30 cellular contexts compared by ENCODE assay signal in genomic region chr12:106157802-106158201, GRCh38. TPM values are rescaled to one million over a fixed set of nuclear protein-coding genes. Genes with fewer than 3 reads are reported as not detected.
"Had no signal": no experiment of that assay in that cellular context is flagged by ENCODE, and none has a peak within 500 bp of the region (broad histone marks: within the 10 kb centered on the region; RNA-seq: fewer than 3 reads in every experiment).

No MANE protein-coding gene starts in this region.

- H3K27ac Mint-ChIP-seq: naive thymus-derived CD4-positive, alpha-beta T cell; natural killer cell; progenitor cell of endocrine pancreas; stimulated activated effector memory CD8-positive, alpha-beta T cell treated with anti-CD3 and anti-CD28 coated beads, Interleukin-12 subunit alpha, Interleukin-12 subunit beta, amount 100 ng/mL, for 72 hours; stimulated activated naive CD8-positive, alpha-beta T cell treated with anti-CD3 and anti-CD28 coated beads, Interleukin-15, amount 100 ng/mL, for 72 hours; type B pancreatic cell had no signal

- H3K4me1 Mint-ChIP-seq: naive thymus-derived CD4-positive, alpha-beta T cell; natural killer cell; neural crest cell; stimulated activated effector memory CD8-positive, alpha-beta T cell treated with anti-CD3 and anti-CD28 coated beads, Interleukin-12 subunit alpha, Interleukin-12 subunit beta, amount 100 ng/mL, for 72 hours; stimulated activated naive CD8-positive, alpha-beta T cell treated with anti-CD3 and anti-CD28 coated beads, Interleukin-15, amount 100 ng/mL, for 72 hours had no signal

- H3K4me1 ChIP-seq: parathyroid adenoma, right lobe of liver, sigmoid colon, suprapubic skin, testis, tibial artery, transverse colon, upper lobe of right lung, uterus had no signal

- ATAC-seq: naive thymus-derived CD4-positive, alpha-beta T cell; natural killer cell; psoas muscle; right cardiac atrium; right lobe of liver; stimulated activated effector memory CD8-positive, alpha-beta T cell treated with anti-CD3 and anti-CD28 coated beads, Interleukin-12 subunit alpha, Interleukin-12 subunit beta, amount 100 ng/mL, for 72 hours; stimulated activated naive CD8-positive, alpha-beta T cell treated with anti-CD3 and anti-CD28 coated beads, Interleukin-15, amount 100 ng/mL, for 72 hours; stimulated activated naive CD8-positive, alpha-beta T cell treated with anti-CD3 and anti-CD28 coated beads, Interleukin-15, Interleukin-2, amounts not matched to agents 100 U/mL and 50 U/mL, for 24 hours; upper lobe of right lung had no signal

- H2AFZ ChIP-seq: parathyroid adenoma had no signal

- DNase-seq: naive thymus-derived CD4-positive, alpha-beta T cell; natural killer cell; nephron progenitor cell; nucleus accumbens; ovary; psoas muscle; right cardiac atrium; right lobe of liver; sigmoid colon; small intestine; stimulated activated CD4-positive, alpha-beta T cell treated with anti-CD3 and anti-CD28 coated beads, Interleukin-15, amount 100 ng/mL, for 24 hours; stimulated activated CD4-positive, alpha-beta T cell treated with anti-CD3 and anti-CD28 coated beads, Interleukin-2, amount 100 ng/mL, for 24 hours; stimulated activated CD4-positive, alpha-beta T cell treated with anti-CD3 and anti-CD28 coated beads, Interleukin-2, amount 100 ng/mL, for 48 hours; stimulated activated CD4-positive, alpha-beta T cell treated with anti-CD3 and anti-CD28 coated beads, Interleukin-4, amount 100 ng/mL, for 24 hours; stimulated activated naive CD4-positive, alpha-beta T cell; stimulated activated naive CD8-positive, alpha-beta T cell treated with anti-CD3 and anti-CD28 coated beads, Interleukin-15, amount 100 ng/mL, for 72 hours; stimulated activated naive CD8-positive, alpha-beta T cell treated with anti-CD3 and anti-CD28 coated beads, Interleukin-15, Interleukin-2, amounts not matched to agents 100 U/mL and 50 U/mL, for 24 hours; substantia nigra; testis; tibial artery; transverse colon; upper lobe of right lung; uterus had no signal

- H3K36me3 Mint-ChIP-seq: natural killer cell; stimulated activated effector memory CD8-positive, alpha-beta T cell treated with anti-CD3 and anti-CD28 coated beads, Interleukin-12 subunit alpha, Interleukin-12 subunit beta, amount 100 ng/mL, for 72 hours; type B pancreatic cell had no signal

- H3K4me3 ChIP-seq: ovary, psoas muscle, right lobe of liver, sigmoid colon, suprapubic skin, testis, tibial artery, transverse colon, upper lobe of right lung, uterus had no signal

- H3K9ac ChIP-seq: parathyroid adenoma had no signal

- H3K36me3 ChIP-seq: neutrophil, ovary, right lobe of liver, sigmoid colon, suprapubic skin, tibial artery, transverse colon, upper lobe of right lung, uterus had no signal

- H3K4me3 Mint-ChIP-seq: naive thymus-derived CD4-positive, alpha-beta T cell; natural killer cell; nephron progenitor cell; neural crest cell; stimulated activated effector memory CD8-positive, alpha-beta T cell treated with anti-CD3 and anti-CD28 coated beads, Interleukin-12 subunit alpha, Interleukin-12 subunit beta, amount 100 ng/mL, for 72 hours; stimulated activated naive CD8-positive, alpha-beta T cell treated with anti-CD3 and anti-CD28 coated beads, Interleukin-15, amount 100 ng/mL, for 72 hours; type B pancreatic cell had no signal

- H3K9me3 Mint-ChIP-seq: natural killer cell; stimulated activated effector memory CD8-positive, alpha-beta T cell treated with anti-CD3 and anti-CD28 coated beads, Interleukin-12 subunit alpha, Interleukin-12 subunit beta, amount 100 ng/mL, for 72 hours; stimulated activated naive CD8-positive, alpha-beta T cell treated with anti-CD3 and anti-CD28 coated beads, Interleukin-15, amount 100 ng/mL, for 72 hours; type B pancreatic cell had no signal

- H3K27ac ChIP-seq: neutrophil, ovary, parathyroid adenoma, psoas muscle, right lobe of liver, sigmoid colon, suprapubic skin, testis, tibial artery, transverse colon, upper lobe of right lung, uterus had no signal

- H3K9me3 ChIP-seq: neutrophil, ovary, psoas muscle, right lobe of liver, sigmoid colon, suprapubic skin, testis, tibial artery, transverse colon, upper lobe of right lung, uterus had no signal

- H3K27me3 ChIP-seq: ovary, right lobe of liver, sigmoid colon, suprapubic skin, testis, tibial artery, transverse colon, upper lobe of right lung, uterus had no signal

RNA-seq across cellular contexts. Expression of gene NUAK1, which starts 19.0 kb away (rescaled TPM):
- polyA plus RNA-seq: naive thymus-derived CD4-positive, alpha-beta T cell had no signal
